ENCODE assay signal across 16 cellular contexts in the genomic region with DNA sequence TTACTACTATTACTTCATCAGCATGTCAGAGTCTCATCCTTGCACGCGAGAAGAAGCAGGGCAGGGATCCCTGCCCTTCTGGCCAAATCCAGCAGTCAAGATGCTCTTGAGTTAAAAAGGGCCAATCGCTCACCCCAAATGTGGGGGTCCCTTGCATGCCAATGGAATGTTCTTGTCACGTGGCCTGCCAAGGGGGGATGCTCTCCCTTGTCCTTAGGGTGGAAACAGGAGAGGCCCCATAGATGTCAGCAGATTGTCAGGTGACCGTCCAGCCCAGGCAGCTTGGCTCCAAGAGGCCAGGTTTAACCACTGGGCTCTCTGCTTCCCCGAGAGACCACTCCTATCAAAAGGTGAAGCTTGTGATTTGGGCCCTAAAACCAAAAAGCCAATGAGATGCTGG. TPM values are rescaled to one million over a fixed set of nuclear protein-coding genes. Genes with fewer than 3 reads are reported as not detected.
DNase-seq lines count a peak whose midpoint lies in the region; ATAC-seq, FAIRE-seq and TF ChIP-seq lines count a peak whose summit lies in the region.
"Had no signal": no experiment of that assay in that cellular context is flagged by ENCODE, and none has a peak within 500 bp of the region (broad histone marks: within the 10 kb centered on the region; RNA-seq: fewer than 3 reads in every experiment).

No MANE protein-coding gene starts in this region.

- H3K4me1 ChIP-seq in A549: peaks cover 54% of the 10 kb centered on the region
- peaks cover 77% of the 10 kb centered on the region for H3K4me1 ChIP-seq in lower lobe of right lung
- peaks cover 43 to 56% (median 49%) of the 10 kb centered on the region in 3 donors for H3K4me1 ChIP-seq in skeletal muscle tissue (ENCODE audit: control insufficient read depth in 3 of 3, insufficient read depth in 3 of 3, low read length in 3 of 3)

- no peak for TF ChIP-seq POLR2A in A549 (IDR thresholded peaks at IDR 0.05; ENCODE audit: low read length)

- POLR2A ChIA-PET in A549 (lab: Yijun Ruan, JAX): no interaction called here
- POLR2A ChIA-PET in RWPE1 (lab: Yijun Ruan, JAX; ENCODE audit: low non-redundant PET): no interaction called here

- H3K4me2 ChIP-seq in A549: no peak overlapping the region

- 97% methylated on average over 5 of the region's 6 CpGs for WGBS in A549 (ENCODE audit: missing lambda C conversion rate)

- no peak for FAIRE-seq in A549 (lab: Jason Lieb, UNC)
- FAIRE-seq: GM12878, keratinocyte had no signal

- H3K27ac ChIP-seq in A549: peak overlapping the region; percentile 11 to 46; a peak in 4 of 6 replicates
- peak overlapping the region; percentile 84 for H3K27ac ChIP-seq in RWPE1
- H3K27ac ChIP-seq in lower lobe of right lung: peak overlapping the region; percentile 70
- peak overlapping the region; percentile 65 for H3K27ac ChIP-seq in skeletal muscle tissue (ENCODE audit: low read depth, low read length)
- H3K27ac ChIP-seq: VCaP had no signal

- DNase-seq in A549 (ENCODE audit: low read depth in 1 of 2, low spot score in 1 of 2) (no peak), RWPE1 (ENCODE audit: low spot score) (no peak), lower lobe of right lung (peak; percentile 23), hepatic stellate cell (ENCODE audit: low spot score) (no peak), SK-N-DZ (ENCODE audit: low spot score) (no peak), NCI-H446 treated with DMSO at 0.1 percent for 48 hours (lab: John Stamatoyannopoulos, UW) (no peak)
- no peak for DNase-seq in activated CD4-positive, alpha-beta T cell treated with anti-CD3 and anti-CD28 coated beads for 4 hours
- DNase-seq: cortex of kidney; NCI-H2081 treated with DMSO at 0.1 percent for 48 hours; NCI-H69; stimulated activated CD4-positive, alpha-beta T cell treated with anti-CD3 and anti-CD28 coated beads, Interleukin-2, amount 100 ng/mL, for 24 hours; SW 1271 had no signal

- no peaks in the 10 kb centered on the region for H3K9me3 ChIP-seq in A549
- no peaks in the 10 kb centered on the region for H3K9me3 ChIP-seq in lower lobe of right lung
- no peaks in the 10 kb centered on the region for H3K9me3 ChIP-seq in skeletal muscle tissue (ENCODE audit: control insufficient read depth in 3 of 3, low read length in 3 of 3)

- no peaks in the 10 kb centered on the region for H3K36me3 ChIP-seq in lower lobe of right lung
- no peaks in the 10 kb centered on the region for H3K36me3 ChIP-seq in skeletal muscle tissue (ENCODE audit: control insufficient read depth in 3 of 3, insufficient read depth in 3 of 3, low read length in 3 of 3)

- H3K27me3 ChIP-seq in lower lobe of right lung (ENCODE audit: low read depth) (no peaks in the 10 kb centered on the region), skeletal muscle tissue (ENCODE audit: control insufficient read depth in 3 of 3, insufficient read depth in 3 of 3, low read length in 3 of 3) (no peaks in the 10 kb centered on the region)

- intact Hi-C loops in lower lobe of right lung (cut with DNase I): no loop called here

- ATAC-seq in A549: no peak
- no peak for ATAC-seq in lower lobe of right lung
- ATAC-seq: GM12878 had no signal

- peak overlapping the region in 1 of 3 donors; percentile 54 for H3K9ac ChIP-seq in skeletal muscle tissue (ENCODE audit: low read depth in 1 of 3, low read length in 3 of 3)

- no peak for TF ChIP-seq EP300 in A549 (IDR thresholded peaks at IDR 0.05)

- TF ChIP-seq CTCF in A549 (IDR thresholded peaks at IDR 0.05) (no peak), RWPE1 (conservative IDR thresholded peaks at IDR 0.05; ENCODE audit: low read depth) (no peak), lower lobe of right lung (IDR thresholded peaks at IDR 0.05) (no peak)

- H3K4me3 ChIP-seq in A549 (no peak overlapping the region), lower lobe of right lung (no peak overlapping the region), skeletal muscle tissue (ENCODE audit: low read length in 3 of 3) (no peak overlapping the region)
- H3K4me3 ChIP-seq: GM12878 had no signal

- TF ChIP-seq RAD21 in A549 (conservative IDR thresholded peaks at IDR 0.05 in 1 of 2, IDR thresholded peaks at IDR 0.05 in 1 of 2): no peak

- CTCF ChIA-PET in A549 (lab: Yijun Ruan, JAX): interaction anchor here (0.9 to 1.9 kb wide), 3 partner anchors 19 to 80 kb away, joined by 3 to 6 read pairs (median 4); no protein-coding TSS in a partner anchor
- CTCF ChIA-PET in RWPE1 (lab: Yijun Ruan, JAX): interaction anchor here (0.6 to 1.3 kb wide), 4 partner anchors 14 to 281 kb away, joined by 3 to 5 read pairs (median 4); no protein-coding TSS in a partner anchor

TF ChIP-seq in A549, 52 proteins besides CTCF, POLR2A, EP300 and RAD21 (continues in another document):
- TF ChIP-seq FOSL2 (IDR thresholded peaks at IDR 0.05) (no peak), FOSL2 (CRISPR knock-in tag; IDR thresholded peaks at IDR 0.05) (no peak), JUN (IDR thresholded peaks at IDR 0.05) (no peak), EHF (CRISPR knock-in tag; IDR thresholded peaks at IDR 0.05) (no peak), EHMT2 (IDR thresholded peaks at IDR 0.05; ENCODE audit: low read depth) (no peak), ESRRA (IDR thresholded peaks at IDR 0.05; ENCODE audit: borderline replicate concordance, low read length) (no peak), TFCP2L1 (CRISPR knock-in tag; IDR thresholded peaks at IDR 0.05) (no peak), KDM1A (IDR thresholded peaks at IDR 0.05; ENCODE audit: low read depth) (no peak), POLR2AphosphoS2 (conservative IDR thresholded peaks at IDR 0.05; ENCODE audit: low read length) (no peak), CHD4 (IDR thresholded peaks at IDR 0.05; ENCODE audit: borderline replicate concordance) (no peak), RFX5 (IDR thresholded peaks at IDR 0.05) (no peak)
- TF ChIP-seq, protein P1, sequence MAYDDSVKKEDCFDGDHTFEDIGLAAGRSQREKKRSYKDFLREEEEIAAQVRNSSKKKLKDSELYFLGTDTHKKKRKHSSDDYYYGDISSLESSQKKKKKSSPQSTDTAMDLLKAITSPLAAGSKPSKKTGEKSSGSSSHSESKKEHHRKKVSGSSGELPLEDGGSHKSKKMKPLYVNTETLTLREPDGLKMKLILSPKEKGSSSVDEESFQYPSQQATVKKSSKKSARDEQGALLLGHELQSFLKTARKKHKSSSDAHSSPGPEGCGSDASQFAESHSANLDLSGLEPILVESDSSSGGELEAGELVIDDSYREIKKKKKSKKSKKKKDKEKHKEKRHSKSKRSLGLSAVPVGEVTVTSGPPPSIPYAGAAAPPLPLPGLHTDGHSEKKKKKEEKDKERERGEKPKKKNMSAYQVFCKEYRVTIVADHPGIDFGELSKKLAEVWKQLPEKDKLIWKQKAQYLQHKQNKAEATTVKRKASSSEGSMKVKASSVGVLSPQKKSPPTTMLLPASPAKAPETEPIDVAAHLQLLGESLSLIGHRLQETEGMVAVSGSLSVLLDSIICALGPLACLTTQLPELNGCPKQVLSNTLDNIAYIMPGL (CRISPR knock-in tag; IDR thresholded peaks at IDR 0.05; ENCODE audit: borderline replicate concordance): no peak
- TF ChIP-seq, protein P2, sequence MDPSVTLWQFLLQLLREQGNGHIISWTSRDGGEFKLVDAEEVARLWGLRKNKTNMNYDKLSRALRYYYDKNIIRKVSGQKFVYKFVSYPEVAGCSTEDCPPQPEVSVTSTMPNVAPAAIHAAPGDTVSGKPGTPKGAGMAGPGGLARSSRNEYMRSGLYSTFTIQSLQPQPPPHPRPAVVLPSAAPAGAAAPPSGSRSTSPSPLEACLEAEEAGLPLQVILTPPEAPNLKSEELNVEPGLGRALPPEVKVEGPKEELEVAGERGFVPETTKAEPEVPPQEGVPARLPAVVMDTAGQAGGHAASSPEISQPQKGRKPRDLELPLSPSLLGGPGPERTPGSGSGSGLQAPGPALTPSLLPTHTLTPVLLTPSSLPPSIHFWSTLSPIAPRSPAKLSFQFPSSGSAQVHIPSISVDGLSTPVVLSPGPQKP (IDR thresholded peaks at IDR 0.05; ENCODE audit: low read depth, low read length): no peak
- TF ChIP-seq, protein P3, sequence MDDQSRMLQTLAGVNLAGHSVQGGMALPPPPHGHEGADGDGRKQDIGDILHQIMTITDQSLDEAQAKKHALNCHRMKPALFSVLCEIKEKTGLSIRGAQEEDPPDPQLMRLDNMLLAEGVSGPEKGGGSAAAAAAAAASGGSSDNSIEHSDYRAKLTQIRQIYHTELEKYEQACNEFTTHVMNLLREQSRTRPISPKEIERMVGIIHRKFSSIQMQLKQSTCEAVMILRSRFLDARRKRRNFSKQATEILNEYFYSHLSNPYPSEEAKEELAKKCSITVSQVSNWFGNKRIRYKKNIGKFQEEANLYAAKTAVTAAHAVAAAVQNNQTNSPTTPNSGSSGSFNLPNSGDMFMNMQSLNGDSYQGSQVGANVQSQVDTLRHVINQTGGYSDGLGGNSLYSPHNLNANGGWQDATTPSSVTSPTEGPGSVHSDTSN (IDR thresholded peaks at IDR 0.05): no peak
- TF ChIP-seq, protein P4, sequence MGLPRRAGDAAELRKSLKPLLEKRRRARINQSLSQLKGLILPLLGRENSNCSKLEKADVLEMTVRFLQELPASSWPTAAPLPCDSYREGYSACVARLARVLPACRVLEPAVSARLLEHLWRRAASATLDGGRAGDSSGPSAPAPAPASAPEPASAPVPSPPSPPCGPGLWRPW (IDR thresholded peaks at IDR 0.05): no peak

RNA-seq across cellular contexts. Expression of a gene that starts 25.3 kb away (rescaled TPM):
- polyA plus RNA-seq in A549 (2011; rRNA removed): 525 and 594 TPM in 2 replicates
- 540 and 757 TPM in 2 replicates for polyA plus RNA-seq in A549 (2012; cell fraction: cytosol; rRNA removed)
- 1,192 and 1,375 TPM in 2 replicates for polyA plus RNA-seq in A549 (2012; cell fraction: nucleus; rRNA removed)
- polyA plus RNA-seq in A549 (2017; fragmentation: RNase III; extraction: RNeasy Plus Mini Kit Qiagen cat#74134 plus additional on column Dnase treatment): 191 to 207 TPM (median 203 TPM) in 3 replicates
- polyA minus RNA-seq in A549 (2011; rRNA and poly(A)+ RNA removed): 620 and 630 TPM in 2 replicates
- 367 TPM for total RNA-seq in lower lobe of right lung
- total RNA-seq in skeletal muscle tissue: 67.3 TPM
- 22.7 and 24.2 TPM in 2 replicates for polyA plus RNA-seq in SK-N-DZ (2014; cell fraction: cytosol; rRNA removed)
- 28.9 and 31.9 TPM in 2 replicates for polyA plus RNA-seq in SK-N-DZ (2014; cell fraction: nucleus; rRNA removed)

RNA-seq across cellular contexts. Expression of a gene that starts 37.7 kb away (rescaled TPM):
- polyA plus RNA-seq in A549 (2011; rRNA removed) (176 and 208 TPM in 2 replicates), A549 (2017; fragmentation: RNase III; extraction: RNeasy Plus Mini Kit Qiagen cat#74134 plus additional on column Dnase treatment) (289 to 322 TPM (median 304 TPM) in 3 replicates)
- 184 and 254 TPM in 2 replicates for polyA plus RNA-seq in A549 (2012; cell fraction: cytosol; rRNA removed)
- 131 and 150 TPM in 2 replicates for polyA plus RNA-seq in A549 (2012; cell fraction: nucleus; rRNA removed)
- polyA minus RNA-seq in A549 (2011; rRNA and poly(A)+ RNA removed): 418 and 510 TPM in 2 replicates
- total RNA-seq in lower lobe of right lung (177 TPM), skeletal muscle tissue (46.4 TPM)
- 114 and 117 TPM in 2 replicates for polyA plus RNA-seq in SK-N-DZ (2014; cell fraction: cytosol; rRNA removed)
- 53.9 and 54.7 TPM in 2 replicates for polyA plus RNA-seq in SK-N-DZ (2014; cell fraction: nucleus; rRNA removed)

Comparison
In these comparisons a context has a peak if more than half of its experiments do, and no peak if none do; other contexts are left out.
1. H3K27ac ChIP-seq: peak in every context shown above with its lines; median percentile 84 in RWPE1; 70 in lower lobe of right lung; 65 in skeletal muscle tissue; 28 in A549.